In genomic region chr16:69112285-69113129, GRCh38 we compare ENCODE assay signal across 9 cellular contexts. TPM values are rescaled to one million over a fixed set of nuclear protein-coding genes. Genes with fewer than 3 reads are reported as not detected.
DNase-seq lines count a peak whose midpoint lies in the region; ATAC-seq and TF ChIP-seq lines count a peak whose summit lies in the region.
"Had no signal": no experiment of that assay in that cellular context is flagged by ENCODE, and none has a peak within 500 bp of the region (broad histone marks: within the 10 kb centered on the region; RNA-seq: fewer than 3 reads in every experiment).

No MANE protein-coding gene starts in this region.

- POLR2A ChIA-PET in activated B cell treated with CpG ODN at 0.5 μM for 24 hours (lab: Charles Lee), result interaction anchor here (0.6 to 1.0 kb wide), 3 partner anchors 12 to 745 kb away, joined by 3 to 7 read pairs (median 3); no protein-coding TSS in a partner anchor

- 43 to 60% methylated on average over 6 of the region's 6 CpGs for WGBS in thyroid gland, 2 donors

- peak; percentile 16 to 40 (median 24) for DNase-seq in NCI-H1417 (lab: John Stamatoyannopoulos, UW)
- no peak for DNase-seq in NCI-H1417 treated with DMSO at 0.1 percent for 48 hours (lab: John Stamatoyannopoulos, UW)
- DNase-seq in Karpas-422, result peak; percentile 84
- DNase-seq in activated B cell treated with CpG ODN at 0.5 μM for 24 hours, result peak; percentile 34
- peak; percentile 82 for DNase-seq in dermis blood vessel endothelial cell
- DNase-seq in mesenteric fat pad (ENCODE audit: low spot score), result peak; percentile 90
- peak; percentile 42 to 45 for DNase-seq in thyroid gland

- H2AFZ ChIP-seq in Karpas-422 (ENCODE audit: low read length), result no peak overlapping the region

- H3K4me1 Mint-ChIP-seq in activated B cell treated with CpG ODN at 0.5 μM for 24 hours, result peaks cover 2% of the 10 kb centered on the region

- no peak overlapping the region for H3K4me3 Mint-ChIP-seq in activated B cell treated with CpG ODN at 0.5 μM for 24 hours

- intact Hi-C loops in activated B cell treated with CpG ODN at 0.5 μM for 24 hours (cut with micrococcal nuclease) (no loop called here), thyroid gland (cut with DNase I) (no loop called here)

- H3K27ac Mint-ChIP-seq in activated B cell treated with CpG ODN at 0.5 μM for 24 hours, result no peak overlapping the region

- peaks cover 11% of the 10 kb centered on the region for H3K27me3 Mint-ChIP-seq in activated B cell treated with CpG ODN at 0.5 μM for 24 hours

- H3K27ac ChIP-seq in Karpas-422 (ENCODE audit: low read length), result no peak overlapping the region
- H3K27ac ChIP-seq in thyroid gland, result peak overlapping the region in 2 of 3 donors; percentile 43 to 52
- H3K27ac ChIP-seq: BLaER1 treated with 17β-estradiol and CSF1 and Interleukin-3, amounts not matched to agents 10 nM and 100 nM had no signal

- H3K27me3 ChIP-seq in Karpas-422 (ENCODE audit: low read length) (no peaks in the 10 kb centered on the region), thyroid gland (no peaks in the 10 kb centered on the region)

- no peaks in the 10 kb centered on the region for H3K9me2 ChIP-seq in Karpas-422 (replicated peaks; ENCODE audit: insufficient read depth, low read length)

- H3K4me2 ChIP-seq in Karpas-422 (ENCODE audit: low read depth, low read length, poor library complexity, severe bottlenecking), result no peak overlapping the region

- TF ChIP-seq CTCF in activated B cell treated with CpG ODN at 0.5 μM for 24 hours (IDR thresholded peaks at IDR 0.05) (peak; percentile 46), thyroid gland (IDR thresholded peaks at IDR 0.05) (peak; percentile 15 to 66 (median 37))

- TF ChIP-seq POLR2A in thyroid gland (IDR thresholded peaks at IDR 0.05), result no peak

- ATAC-seq in activated B cell treated with CpG ODN at 0.5 μM for 24 hours (ENCODE audit: low read depth) (peak; percentile 85), HG03442 (IDR thresholded peaks at IDR 0.05; ENCODE audit: unreplicated experiment) (no peak)

- H4K20me1 ChIP-seq in Karpas-422 (ENCODE audit: insufficient read depth, low read depth, low read length), result peaks cover 11% of the 10 kb centered on the region; the same call in 1 of the 2 replicates

- H3K36me3 ChIP-seq in Karpas-422 (ENCODE audit: insufficient read depth, low read length) (no peaks in the 10 kb centered on the region; the same call in 1 of the 2 replicates), thyroid gland (peaks cover 18 to 25% of the 10 kb centered on the region in 2 donors)

- no peaks in the 10 kb centered on the region for H3K9me3 Mint-ChIP-seq in activated B cell treated with CpG ODN at 0.5 μM for 24 hours

- H3K4me3 ChIP-seq in Karpas-422 (ENCODE audit: low read length), result no peak overlapping the region
- no peak overlapping the region for H3K4me3 ChIP-seq in thyroid gland (replicated peaks in 1 of 3)
- H3K4me3 ChIP-seq: BLaER1 treated with 17β-estradiol and CSF1 and Interleukin-3, amounts not matched to agents 10 nM and 100 nM had no signal

- peaks cover 50% of the 10 kb centered on the region for H3K36me3 Mint-ChIP-seq in activated B cell treated with CpG ODN at 0.5 μM for 24 hours (ENCODE audit: low read depth)

- no peaks in the 10 kb centered on the region for H3K4me1 ChIP-seq in Karpas-422 (ENCODE audit: low read length)
- peaks cover 27 to 47% of the 10 kb centered on the region in 2 donors for H3K4me1 ChIP-seq in thyroid gland

- CTCF ChIA-PET in activated B cell treated with CpG ODN at 0.5 μM for 24 hours (lab: Charles Lee), result interaction anchor here (1.0 to 1.5 kb wide), 6 partner anchors 8 to 40 kb away, joined by 3 to 6 read pairs (median 3); no protein-coding TSS in a partner anchor

- H3K9ac ChIP-seq in Karpas-422 (ENCODE audit: low read length), result no peak overlapping the region

- H3K9me3 ChIP-seq in Karpas-422 (ENCODE audit: low read length) (no peaks in the 10 kb centered on the region), thyroid gland (no peaks in the 10 kb centered on the region)
- H3K9me3 ChIP-seq: BLaER1 treated with 17β-estradiol and CSF1 and Interleukin-3, amounts not matched to agents 10 nM and 100 nM had no signal

- no peaks in the 10 kb centered on the region for H3K79me2 ChIP-seq in Karpas-422 (ENCODE audit: low read length)

RNA-seq across cellular contexts. Expression of gene HAS3, which starts 7.1 kb away (rescaled TPM):
- total RNA-seq in Karpas-422 (2014; rRNA removed; shearing (Covaris generic); ENCODE audit: low replicate concordance), result 1.9 TPM in 2 replicates
- total RNA-seq in activated B cell treated with CpG ODN at 0.5 μM for 24 hours, result 0.71 and 0.82 TPM in 2 replicates
- total RNA-seq in dermis blood vessel endothelial cell, result 3.6 and 4.5 TPM in 2 replicates
- total RNA-seq in mesenteric fat pad, result 0.77 TPM
- 1 to 10 TPM; 3.5 to 9.1 (median 7.5) TPM for total RNA-seq in thyroid gland

RNA-seq across cellular contexts. Expression of gene CHTF8, which starts 19.9 kb away (rescaled TPM):
- 87.0 and 98.5 TPM in 2 replicates for total RNA-seq in Karpas-422 (2014; rRNA removed; shearing (Covaris generic); ENCODE audit: low replicate concordance)
- total RNA-seq in activated B cell treated with CpG ODN at 0.5 μM for 24 hours, result 134 and 143 TPM in 2 replicates
- 89.9 and 160 TPM in 2 replicates for total RNA-seq in dermis blood vessel endothelial cell
- total RNA-seq in mesenteric fat pad, result 84.5 TPM
- total RNA-seq in thyroid gland, result 100 to 1,000 TPM in 3 of 4 donors, 10 to 100 TPM in 1; 95.8 to 124 (median 104) TPM

RNA-seq across cellular contexts. Expression of gene UTP4, which starts 19.9 kb away (rescaled TPM):
- total RNA-seq in Karpas-422 (2014; rRNA removed; shearing (Covaris generic); ENCODE audit: low replicate concordance), result 22.0 and 31.6 TPM in 2 replicates
- 53.5 and 55.3 TPM in 2 replicates for total RNA-seq in activated B cell treated with CpG ODN at 0.5 μM for 24 hours
- 14.1 and 26.7 TPM in 2 replicates for total RNA-seq in dermis blood vessel endothelial cell
- total RNA-seq in mesenteric fat pad, result 57.4 TPM
- 10 to 100 TPM; 22.4 to 33.1 (median 24.1) TPM for total RNA-seq in thyroid gland
